In genomic region chr6:159973951-159974350, GRCh38 we compare ENCODE assay signal across 9 cellular contexts. TPM values are rescaled to one million over a fixed set of nuclear protein-coding genes. Genes with fewer than 3 reads are reported as not detected.
DNase-seq lines count a peak whose midpoint lies in the region; ATAC-seq and TF ChIP-seq lines count a peak whose summit lies in the region.
"Had no signal": no experiment of that assay in that cellular context is flagged by ENCODE, and none has a peak within 500 bp of the region (broad histone marks: within the 10 kb centered on the region; RNA-seq: fewer than 3 reads in every experiment).

No MANE protein-coding gene starts in this region.

- peaks cover 76% of the 10 kb centered on the region for H3K4me1 ChIP-seq in CD4-positive, CD25-positive, alpha-beta regulatory T cell (ENCODE audit: control insufficient read depth, insufficient read depth, low read length, poor library complexity, severe bottlenecking)
- H3K4me1 ChIP-seq in transverse colon, result peaks cover 21 to 82% (median 43%) of the 10 kb centered on the region in 4 donors

- peaks cover 34 to 86% (median 78%) of the 10 kb centered on the region in 4 donors for H3K4me1 Mint-ChIP-seq in CD4-positive, CD25-positive, alpha-beta regulatory T cell
- peaks cover 87 to 92% of the 10 kb centered on the region in 2 donors for H3K4me1 Mint-ChIP-seq in immature natural killer cell
- H3K4me1 Mint-ChIP-seq in Calu3 (ENCODE audit: low read depth, unreplicated experiment), result peaks cover 55% of the 10 kb centered on the region

- in situ Hi-C loops in transverse colon (cut with MboI; ENCODE audit: low pct_ligation_motif_present in 1 of 4, low pct_unique_long_range_greater_than_20kb in 1 of 4, low sequenced_read_pairs in 3 of 4), result loop anchor here in 1 of 4 donors (25.0 kb wide), 1 partner anchor 287 kb away; the partner anchor contains the start of gene SOD2

- H3K27me3 Mint-ChIP-seq in CD4-positive, CD25-positive, alpha-beta regulatory T cell, result no peaks in the 10 kb centered on the region
- H3K27me3 Mint-ChIP-seq in immature natural killer cell (ENCODE audit: low read depth in 3 of 3) (peaks cover 7 to 19% (median 10%) of the 10 kb centered on the region in 3 donors), Calu3 (ENCODE audit: unreplicated experiment) (no peaks in the 10 kb centered on the region)

- no peaks in the 10 kb centered on the region for H3K27me3 ChIP-seq in CD4-positive, CD25-positive, alpha-beta regulatory T cell (ENCODE audit: control insufficient read depth, insufficient read depth, low read length)
- no peaks in the 10 kb centered on the region for H3K27me3 ChIP-seq in transverse colon

- peak overlapping the region; percentile 9 to 65 (median 49) for H3K4me3 Mint-ChIP-seq in CD4-positive, CD25-positive, alpha-beta regulatory T cell
- H3K4me3 Mint-ChIP-seq in immature natural killer cell (peak overlapping the region; percentile 2 to 98 (median 46)), Calu3 (ENCODE audit: low read depth, unreplicated experiment) (no peak overlapping the region)

- no peak for ATAC-seq in CD4-positive, CD25-positive, alpha-beta regulatory T cell (ENCODE audit: low read depth in 2 of 2)
- ATAC-seq in GM19324 (IDR thresholded peaks at IDR 0.05; ENCODE audit: low FRiP score, unreplicated experiment), result peak; percentile 34
- peak; percentile 53 for ATAC-seq in HG03342 (IDR thresholded peaks at IDR 0.05; ENCODE audit: unreplicated experiment)
- peak; percentile 60 for ATAC-seq in SK-N-SH treated with all-trans-retinoic acid at 6 μM for 48 hours

- no peak for TF ChIP-seq POLR2A in transverse colon (IDR thresholded peaks at IDR 0.05)

- H3K9me3 Mint-ChIP-seq in CD4-positive, CD25-positive, alpha-beta regulatory T cell, result no peaks in the 10 kb centered on the region
- H3K9me3 Mint-ChIP-seq in immature natural killer cell, result no peaks in the 10 kb centered on the region
- H3K9me3 Mint-ChIP-seq in Calu3 (ENCODE audit: low read depth, unreplicated experiment), result no peaks in the 10 kb centered on the region

- CTCF ChIA-PET in Calu3 (lab: Charles Lee), result interaction anchor here (0.9 kb wide), 1 partner anchor 9 kb away, joined by 3 read pairs; no protein-coding TSS in a partner anchor

- BruUV-seq in Calu3 (replicated peaks; lab: Mats Ljungman, UMichigan), result no TSS peak

- intact Hi-C loops in Calu3 (cut with micrococcal nuclease; ENCODE audit: unreplicated experiment) (no loop called here), transverse colon (cut with DNase I; ENCODE audit: low total_unique reads) (no loop called here)

- no peak for TF ChIP-seq EP300 in transverse colon (IDR thresholded peaks at IDR 0.05; ENCODE audit: low read depth)

- TF ChIP-seq CTCF in Calu3 (IDR thresholded peaks at IDR 0.05; ENCODE audit: unreplicated experiment) (no peak), transverse colon (IDR thresholded peaks at IDR 0.05) (no peak)

- peak overlapping the region; percentile 6 for H3K4me3 ChIP-seq in CD4-positive, CD25-positive, alpha-beta regulatory T cell (ENCODE audit: low read depth, low read length)
- H3K4me3 ChIP-seq in transverse colon, result no peak overlapping the region

- no peaks in the 10 kb centered on the region for H3K36me3 ChIP-seq in CD4-positive, CD25-positive, alpha-beta regulatory T cell (ENCODE audit: control insufficient read depth, insufficient read depth, low read length)
- no peaks in the 10 kb centered on the region for H3K36me3 ChIP-seq in transverse colon

- no peaks in the 10 kb centered on the region for H3K9me3 ChIP-seq in CD4-positive, CD25-positive, alpha-beta regulatory T cell (ENCODE audit: control insufficient read depth in 2 of 2, low read length in 2 of 2)
- H3K9me3 ChIP-seq in transverse colon, result no peaks in the 10 kb centered on the region

- H3K36me3 Mint-ChIP-seq in CD4-positive, CD25-positive, alpha-beta regulatory T cell, result no peaks in the 10 kb centered on the region
- H3K36me3 Mint-ChIP-seq in immature natural killer cell (peaks cover 0 to 4% (median 0%) of the 10 kb centered on the region in 3 donors), Calu3 (ENCODE audit: insufficient read depth, unreplicated experiment) (peaks cover 26% of the 10 kb centered on the region)

- WGBS in transverse colon (ENCODE audit: low coverage in 1 of 2), 2 donors, result 90 to 93% methylated on average over 2 of the region's 2 CpGs

- peak in 1 of 3 donors; percentile 43 for DNase-seq in CD4-positive, CD25-positive, alpha-beta regulatory T cell
- no peak for DNase-seq in immature natural killer cell
- no peak for DNase-seq in foreskin melanocyte
- no peak for DNase-seq in Calu3
- DNase-seq in transverse colon, result no peak

- peak overlapping the region; percentile 15 to 60 (median 58) for H3K27ac Mint-ChIP-seq in CD4-positive, CD25-positive, alpha-beta regulatory T cell
- peak overlapping the region; percentile 68 to 98 (median 84) for H3K27ac Mint-ChIP-seq in immature natural killer cell
- H3K27ac Mint-ChIP-seq in Calu3 (ENCODE audit: unreplicated experiment), result no peak overlapping the region

- H3K27ac ChIP-seq in CD4-positive, CD25-positive, alpha-beta regulatory T cell (ENCODE audit: insufficient read depth, low read length, poor library complexity, severe bottlenecking), result peak overlapping the region; percentile 14
- no peak overlapping the region for H3K27ac ChIP-seq in transverse colon
- H3K27ac ChIP-seq: HL-60 had no signal

TF ChIP-seq in SK-N-SH treated with all-trans-retinoic acid at 6 μM for 48 hours, 23 proteins besides CTCF, POLR2A, EP300 and RAD21:
- no peak for TF ChIP-seq ZC3H10 (CRISPR knock-in tag; IDR thresholded peaks at IDR 0.05)
- TF ChIP-seq PATZ1 (CRISPR knock-in tag; IDR thresholded peaks at IDR 0.05; ENCODE audit: borderline replicate concordance), result no peak
- no peak for TF ChIP-seq ZNF565 (CRISPR knock-in tag; conservative IDR thresholded peaks at IDR 0.05; ENCODE audit: low read depth)
- TF ChIP-seq OSR1 (CRISPR knock-in tag; IDR thresholded peaks at IDR 0.05), result no peak
- TF ChIP-seq ZNF70 (CRISPR knock-in tag; IDR thresholded peaks at IDR 0.05), result no peak
- no peak for TF ChIP-seq RARB (CRISPR knock-in tag; IDR thresholded peaks at IDR 0.05)
- TF ChIP-seq TSHZ2 (CRISPR knock-in tag; IDR thresholded peaks at IDR 0.05), result no peak
- no peak for TF ChIP-seq ZFP3 (CRISPR knock-in tag; IDR thresholded peaks at IDR 0.05)

RNA-seq across cellular contexts. Expression of gene IGF2R, which starts 5.1 kb away (rescaled TPM):
- 71.2 TPM for total RNA-seq in CD4-positive, CD25-positive, alpha-beta regulatory T cell
- polyA plus RNA-seq in CD4-positive, CD25-positive, alpha-beta regulatory T cell, result 10 to 100 TPM in 2 of 4 donors, 1 to 10 TPM in 2; 8.8 to 13.4 (median 9.8) TPM
- polyA plus RNA-seq in immature natural killer cell, result 10 to 100 TPM; 17.2 to 54.9 (median 21.4) TPM
- total RNA-seq in Calu3 (2022) (109 and 127 TPM in 2 replicates), transverse colon (100 to 1,000 TPM in 1 of 4 donors, 10 to 100 TPM in 3; 48.8 to 106 (median 92.3) TPM)

Comparison
In these comparisons a context has a peak if more than half of its experiments do, and no peak if none do; other contexts are left out.
1. ATAC-seq: peak in GM19324 (single experiment), HG03342 (single experiment) and SK-N-SH treated with all-trans-retinoic acid at 6 μM for 48 hours (single experiment); none in CD4-positive, CD25-positive, alpha-beta regulatory T cell (0 of 2).